In genomic region chr17:1402268-1402598, GRCh38 we compare ENCODE assay signal across 1 cellular context.
TF ChIP-seq lines count a peak whose summit lies in the region.

No MANE protein-coding gene starts in this region.

TF ChIP-seq in IMR-90, 13 proteins besides CTCF, POLR2A, EP300 and RAD21 (continued from another document):
- no peak for TF ChIP-seq FOS (IDR thresholded peaks at IDR 0.05; ENCODE audit: low read depth, low read length)
- no peak for TF ChIP-seq RFX5 (IDR thresholded peaks at IDR 0.05; ENCODE audit: low read depth, low read length)
- TF ChIP-seq CEBPB (IDR thresholded peaks at IDR 0.05; ENCODE audit: low read depth, low read length) = 0 out of 2 replicates have a peak, but pooled peaks have one; percentile 5
- TF ChIP-seq ELK1 (IDR thresholded peaks at IDR 0.05; ENCODE audit: borderline replicate concordance, low read depth, low read length) = no peak
